In genomic region chr15:67091966-67092677, GRCh38 we compare ENCODE assay signal across 10 cellular contexts. TPM values are rescaled to one million over a fixed set of nuclear protein-coding genes. Genes with fewer than 3 reads are reported as not detected.
DNase-seq lines count a peak whose midpoint lies in the region; ATAC-seq and TF ChIP-seq lines count a peak whose summit lies in the region.
"Had no signal": no experiment of that assay in that cellular context is flagged by ENCODE, and none has a peak within 500 bp of the region (broad histone marks: within the 10 kb centered on the region; RNA-seq: fewer than 3 reads in every experiment).

No MANE protein-coding gene starts in this region.

- H3K36me3 ChIP-seq in Loucy (ENCODE audit: insufficient read depth, low read length) (peaks cover 24% of the 10 kb centered on the region; the same call in 1 of the 2 replicates), breast epithelium (no peaks in the 10 kb centered on the region), sigmoid colon (peaks cover 0 to 14% (median 0%) of the 10 kb centered on the region in 4 donors)

- H3K4me1 Mint-ChIP-seq in CD4-positive, alpha-beta T cell (ENCODE audit: low read depth) = peaks cover 79% of the 10 kb centered on the region
- peaks cover 72 to 83% of the 10 kb centered on the region in 2 donors for H3K4me1 Mint-ChIP-seq in natural killer cell

- no peaks in the 10 kb centered on the region for H3K9me3 ChIP-seq in CD4-positive, alpha-beta T cell (ENCODE audit: control insufficient read depth, low read length)
- H3K9me3 ChIP-seq in Loucy (ENCODE audit: insufficient read depth, low read depth, low read length) = no peaks in the 10 kb centered on the region
- no peaks in the 10 kb centered on the region for H3K9me3 ChIP-seq in breast epithelium
- no peaks in the 10 kb centered on the region for H3K9me3 ChIP-seq in sigmoid colon
- H3K9me3 ChIP-seq: mucosa of descending colon had no signal

- H3K9ac ChIP-seq in Loucy (ENCODE audit: low read depth, low read length, poor library complexity, severe bottlenecking) = peak overlapping the region; percentile 73

- H3K27ac Mint-ChIP-seq in CD4-positive, alpha-beta T cell = peak overlapping the region; percentile 70
- peak overlapping the region; percentile 91 to 96 for H3K27ac Mint-ChIP-seq in natural killer cell

- H4K20me1 ChIP-seq in Loucy (ENCODE audit: insufficient read depth, low read length, poor library complexity, severe bottlenecking) = no peaks in the 10 kb centered on the region

- TF ChIP-seq POLR2A in breast epithelium (IDR thresholded peaks at IDR 0.05) = no peak
- TF ChIP-seq POLR2A in sigmoid colon (IDR thresholded peaks at IDR 0.05) = no peak

- H3K27ac ChIP-seq in CD4-positive, alpha-beta T cell (ENCODE audit: low read depth, low read length) = peak overlapping the region; percentile 53
- H3K27ac ChIP-seq in breast epithelium (peak overlapping the region; percentile 54 to 57), sigmoid colon (peak overlapping the region in 2 of 4 donors; percentile 62 to 68)

- no peaks in the 10 kb centered on the region for H3K27me3 Mint-ChIP-seq in CD4-positive, alpha-beta T cell
- H3K27me3 Mint-ChIP-seq in natural killer cell (ENCODE audit: low read depth in 2 of 2) = no peaks in the 10 kb centered on the region

- H3K4me1 ChIP-seq in Loucy (ENCODE audit: insufficient read depth, low read length, poor library complexity, severe bottlenecking) (peaks cover 85% of the 10 kb centered on the region), breast epithelium (peaks cover 10 to 14% of the 10 kb centered on the region in 2 donors), sigmoid colon (peaks cover 0 to 65% (median 50%) of the 10 kb centered on the region in 4 donors)

- H3F3A ChIP-seq in Loucy (ENCODE audit: low read depth) = 0 out of 2 replicates have a peak, but pooled peaks cover 5% of the 10 kb centered on the region

- DNase-seq in CD4-positive, alpha-beta T cell = no peak
- DNase-seq in breast epithelium (ENCODE audit: low spot score in 2 of 2) (no peak), natural killer cell (no peak), sigmoid colon (no peak), C1 segment of cervical spinal cord (lab: John Stamatoyannopoulos, UW) (no peak), globus pallidus (ENCODE audit: low spot score) (no peak)
- DNase-seq: DMS79 treated with DMSO at 0.1 percent for 48 hours had no signal

- peak overlapping the region; percentile 35 for H3K4me3 Mint-ChIP-seq in CD4-positive, alpha-beta T cell
- H3K4me3 Mint-ChIP-seq in natural killer cell = peak overlapping the region; percentile 89

- no peak for ATAC-seq in CD4-positive, alpha-beta T cell (ENCODE audit: poor library complexity)
- ATAC-seq in natural killer cell (no peak), GM21528 (IDR thresholded peaks at IDR 0.05; ENCODE audit: low FRiP score, unreplicated experiment) (no peak)

- POLR2A ChIA-PET in CD4-positive, alpha-beta T cell (lab: Charles Lee) = interaction anchor here (1.2 to 4.0 kb wide), 3 partner anchors 9 to 22 kb away, joined by 3 to 21 read pairs (median 7); no protein-coding TSS in a partner anchor

- H3K36me3 Mint-ChIP-seq in CD4-positive, alpha-beta T cell (ENCODE audit: low read depth) = peaks cover 24% of the 10 kb centered on the region
- H3K36me3 Mint-ChIP-seq in natural killer cell = no peaks in the 10 kb centered on the region

- peak overlapping the region; percentile 94 for H3K4me2 ChIP-seq in Loucy (ENCODE audit: low read depth, low read length, poor library complexity, severe bottlenecking)

- no peaks in the 10 kb centered on the region for H3K9me2 ChIP-seq in Loucy (replicated peaks; ENCODE audit: low read depth, low read length)

- H3K79me2 ChIP-seq in Loucy (ENCODE audit: insufficient read depth, low read length) = peaks cover 95% of the 10 kb centered on the region

- H3K27me3 ChIP-seq in CD4-positive, alpha-beta T cell (ENCODE audit: control insufficient read depth, insufficient read depth, low read length) = no peaks in the 10 kb centered on the region
- no peaks in the 10 kb centered on the region for H3K27me3 ChIP-seq in Loucy (ENCODE audit: insufficient read depth, low read length, poor library complexity, severe bottlenecking)
- H3K27me3 ChIP-seq in breast epithelium = no peaks in the 10 kb centered on the region
- H3K27me3 ChIP-seq in sigmoid colon = no peaks in the 10 kb centered on the region

- TF ChIP-seq CTCF in CD4-positive, alpha-beta T cell (IDR thresholded peaks at IDR 0.05) = no peak
- TF ChIP-seq CTCF in Loucy (conservative IDR thresholded peaks at IDR 0.05; ENCODE audit: low read length) (no peak), breast epithelium (IDR thresholded peaks at IDR 0.05) (no peak), natural killer cell (IDR thresholded peaks at IDR 0.05) (no peak), sigmoid colon (IDR thresholded peaks at IDR 0.05) (no peak)

- TF ChIP-seq EP300 in sigmoid colon (IDR thresholded peaks at IDR 0.05) = no peak

- CTCF ChIA-PET in CD4-positive, alpha-beta T cell (lab: Charles Lee) = interaction anchor here (1.0 to 1.6 kb wide), 3 partner anchors 9 to 11 kb away, joined by 3 to 4 read pairs (median 3); no protein-coding TSS in a partner anchor

- H3K4me3 ChIP-seq in Loucy (ENCODE audit: low read length, poor library complexity, severe bottlenecking) = peak overlapping the region; percentile 71
- no peak overlapping the region for H3K4me3 ChIP-seq in breast epithelium
- no peak overlapping the region for H3K4me3 ChIP-seq in sigmoid colon
- H3K4me3 ChIP-seq: mucosa of descending colon had no signal

- intact Hi-C loops in CD4-positive, alpha-beta T cell (cut with DNase I, micrococcal nuclease) = no loop called here
- intact Hi-C loops in breast epithelium (cut with DNase I; ENCODE audit: low total_unique reads) = no loop called here
- intact Hi-C loops in natural killer cell (cut with micrococcal nuclease) = loop anchor here (1.0 kb wide), 3 partner anchors 10 to 42 kb away; no protein-coding TSS in a partner anchor
- intact Hi-C loops in sigmoid colon (cut with DNase I) = no loop called here

- no peak overlapping the region for H2AFZ ChIP-seq in Loucy (ENCODE audit: low read length)

- no peaks in the 10 kb centered on the region for H3K9me3 Mint-ChIP-seq in CD4-positive, alpha-beta T cell
- no peaks in the 10 kb centered on the region for H3K9me3 Mint-ChIP-seq in natural killer cell

- 73 to 81% methylated on average over 7 of the region's 7 CpGs for WGBS in sigmoid colon, 2 donors

RNA-seq across cellular contexts. Expression of gene SMAD3, which starts 26.7 kb away (rescaled TPM):
- 10 to 100 TPM; 30.0 to 31.0 TPM for total RNA-seq in CD4-positive, alpha-beta T cell
- 10 to 100 TPM; 22.5 to 44.6 (median 33.4) TPM for total RNA-seq in breast epithelium
- total RNA-seq in natural killer cell = 10 to 100 TPM; 47.1 to 72.6 (median 63.0) TPM
- total RNA-seq in sigmoid colon = 10 to 100 TPM; 17.8 to 28.2 (median 18.4) TPM
- polyA plus RNA-seq in sigmoid colon = 10 to 100 TPM; 12.5 to 23.2 (median 13.8) TPM
